ENCODE assay signal across 15 cellular contexts in the genomic region with DNA sequence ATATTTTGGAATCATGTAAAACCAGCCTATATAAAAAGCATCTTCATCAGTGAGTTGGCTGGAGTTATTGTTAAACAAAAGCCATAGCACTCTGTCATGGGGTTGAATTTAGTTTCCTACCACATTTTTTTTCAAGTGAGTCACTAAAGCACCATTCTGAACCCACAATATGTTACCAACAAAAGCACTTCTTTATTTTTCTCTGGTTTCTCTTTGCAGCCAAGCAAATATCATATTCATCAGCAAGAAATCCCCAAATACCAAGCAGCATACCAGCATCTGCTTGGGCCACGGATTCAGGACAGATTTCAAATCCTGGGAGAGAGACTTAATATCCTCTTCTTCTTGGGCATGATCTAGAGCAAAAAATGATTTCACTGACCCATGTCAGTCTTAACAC.
DNase-seq lines count a peak whose midpoint lies in the region; ATAC-seq and TF ChIP-seq lines count a peak whose summit lies in the region.
"Had no signal": no experiment of that assay in that cellular context is flagged by ENCODE, and none has a peak within 500 bp of the region (broad histone marks: within the 10 kb centered on the region; RNA-seq: fewer than 3 reads in every experiment).

No MANE protein-coding gene starts in this region.

- H3K4me1 ChIP-seq in ascending aorta (peaks cover 0 to 4% of the 10 kb centered on the region in 2 donors), right cardiac atrium (ENCODE audit: control insufficient read depth, insufficient read depth, low read length) (peaks cover 1% of the 10 kb centered on the region)
- H3K4me1 ChIP-seq: Peyer's patch had no signal

- TF ChIP-seq CTCF in Calu3 (IDR thresholded peaks at IDR 0.05; ENCODE audit: unreplicated experiment) (no peak), ascending aorta (IDR thresholded peaks at IDR 0.05) (no peak)

- peak; percentile 54 for ATAC-seq in HG03064 (IDR thresholded peaks at IDR 0.05; ENCODE audit: low read depth, unreplicated experiment)
- ATAC-seq in Right ventricle myocardium superior (ENCODE audit: poor library complexity), result no peak
- no peak for ATAC-seq in right cardiac atrium
- ATAC-seq: activated CD4-positive, alpha-beta T cell treated with anti-CD3 and anti-CD28 coated beads for 36 hours; activated naive CD8-positive, alpha-beta T cell treated with anti-CD3 and anti-CD28 coated beads, Interleukin-2, amount 50 U/mL, for 24 hours had no signal

- H3K27ac ChIP-seq in ascending aorta (peak overlapping the region; percentile 29 to 38), right cardiac atrium (ENCODE audit: low read length) (no peak overlapping the region)
- H3K27ac ChIP-seq: esophagus squamous epithelium, Peyer's patch had no signal

- CTCF ChIA-PET in Calu3 (lab: Charles Lee), result no interaction called here

- peaks cover 58% of the 10 kb centered on the region for H3K4me1 Mint-ChIP-seq in Calu3 (ENCODE audit: low read depth, unreplicated experiment)
- H3K4me1 Mint-ChIP-seq: activated CD4-positive, alpha-beta T cell treated with anti-CD3 and anti-CD28 coated beads for 36 hours; activated naive CD8-positive, alpha-beta T cell treated with anti-CD3 and anti-CD28 coated beads, Interleukin-2, amount 50 U/mL, for 24 hours; CD4-positive, alpha-beta memory T cell had no signal

- intact Hi-C loops in Calu3 (cut with micrococcal nuclease; ENCODE audit: unreplicated experiment), result no loop called here
- intact Hi-C loops in ascending aorta (cut with DNase I), result no loop called here
- intact Hi-C loops in Right ventricle myocardium superior (cut with DNase I), result no loop called here
- intact Hi-C loops in right cardiac atrium (cut with DNase I), result no loop called here

- H3K27me3 ChIP-seq in ascending aorta, result no peaks in the 10 kb centered on the region
- H3K27me3 ChIP-seq in right cardiac atrium (ENCODE audit: control insufficient read depth, insufficient read depth), result no peaks in the 10 kb centered on the region
- H3K27me3 ChIP-seq: esophagus squamous epithelium, Peyer's patch had no signal

- H3K9me3 Mint-ChIP-seq in Calu3 (ENCODE audit: low read depth, unreplicated experiment), result peaks cover 3% of the 10 kb centered on the region
- H3K9me3 Mint-ChIP-seq: activated naive CD8-positive, alpha-beta T cell treated with anti-CD3 and anti-CD28 coated beads, Interleukin-2, amount 50 U/mL, for 24 hours had no signal

- no peak overlapping the region for H3K4me3 ChIP-seq in ascending aorta
- no peak overlapping the region for H3K4me3 ChIP-seq in right cardiac atrium (ENCODE audit: low read length)
- H3K4me3 ChIP-seq: esophagus squamous epithelium, lung, Peyer's patch had no signal

- DNase-seq in Calu3, result no peak
- DNase-seq in ascending aorta (ENCODE audit: low spot score in 2 of 2), result no peak
- peak; percentile 85 for DNase-seq in kidney tubule cell (ENCODE audit: low spot score)
- no peak for DNase-seq in midbrain (lab: John Stamatoyannopoulos, UW)
- no peak for DNase-seq in Right ventricle myocardium superior
- no peak for DNase-seq in NCI-H82 treated with DMSO at 0.1 percent for 48 hours (lab: John Stamatoyannopoulos, UW; ENCODE audit: unreplicated experiment)
- DNase-seq in right cardiac atrium, result no peak
- DNase-seq: activated CD4-positive, alpha-beta T cell treated with anti-CD3 and anti-CD28 coated beads for 36 hours; activated naive CD8-positive, alpha-beta T cell treated with anti-CD3 and anti-CD28 coated beads, Interleukin-2, amount 50 U/mL, for 24 hours; CD4-positive, alpha-beta memory T cell; esophagus squamous epithelium; NCI-H1694 treated with DMSO at 0.1 percent for 48 hours; Peyer's patch had no signal

- H3K36me3 ChIP-seq in ascending aorta, result no peaks in the 10 kb centered on the region
- H3K36me3 ChIP-seq: esophagus squamous epithelium, Peyer's patch had no signal

- peaks cover 5% of the 10 kb centered on the region for H3K36me3 Mint-ChIP-seq in Calu3 (ENCODE audit: insufficient read depth, unreplicated experiment)
- H3K36me3 Mint-ChIP-seq: CD4-positive, alpha-beta memory T cell had no signal

- H3K9me3 ChIP-seq in ascending aorta (no peaks in the 10 kb centered on the region), right cardiac atrium (ENCODE audit: control insufficient read depth, low read length) (no peaks in the 10 kb centered on the region)
- H3K9me3 ChIP-seq: esophagus squamous epithelium, Peyer's patch had no signal

- WGBS in right cardiac atrium, result 54% methylated on average over 1 of the region's 1 CpG

- no TSS peak for BruUV-seq in Calu3 (replicated peaks; lab: Mats Ljungman, UMichigan)

- H3K27me3 Mint-ChIP-seq in Calu3 (ENCODE audit: unreplicated experiment), result no peaks in the 10 kb centered on the region
- H3K27me3 Mint-ChIP-seq: activated CD4-positive, alpha-beta T cell treated with anti-CD3 and anti-CD28 coated beads for 36 hours; activated naive CD8-positive, alpha-beta T cell treated with anti-CD3 and anti-CD28 coated beads, Interleukin-2, amount 50 U/mL, for 24 hours; CD4-positive, alpha-beta memory T cell had no signal

- H3K27ac Mint-ChIP-seq in Calu3 (ENCODE audit: unreplicated experiment), result peak overlapping the region; percentile 64
- H3K27ac Mint-ChIP-seq: activated CD4-positive, alpha-beta T cell treated with anti-CD3 and anti-CD28 coated beads for 36 hours; activated naive CD8-positive, alpha-beta T cell treated with anti-CD3 and anti-CD28 coated beads, Interleukin-2, amount 50 U/mL, for 24 hours; CD4-positive, alpha-beta memory T cell had no signal

- H3K4me3 Mint-ChIP-seq in Calu3 (ENCODE audit: low read depth, unreplicated experiment), result no peak overlapping the region
- H3K4me3 Mint-ChIP-seq: activated CD4-positive, alpha-beta T cell treated with anti-CD3 and anti-CD28 coated beads for 36 hours; activated naive CD8-positive, alpha-beta T cell treated with anti-CD3 and anti-CD28 coated beads, Interleukin-2, amount 50 U/mL, for 24 hours; CD4-positive, alpha-beta memory T cell had no signal
